ENCODE assay signal across 8 cellular contexts in genomic region chr10:87093461-87094372, GRCh38. TPM values are rescaled to one million over a fixed set of nuclear protein-coding genes. Genes with fewer than 3 reads are reported as not detected.
DNase-seq lines count a peak whose midpoint lies in the region; ATAC-seq and TF ChIP-seq lines count a peak whose summit lies in the region.

No MANE protein-coding gene starts in this region.

- H3K27me3 Mint-ChIP-seq in activated naive CD8-positive, alpha-beta T cell treated with anti-CD3 and anti-CD28 coated beads for 36 hours = no peaks in the 10 kb centered on the region

- no peak overlapping the region for H3K23ac ChIP-seq in trophoblast cell (ENCODE audit: low read length)

- H3K4me3 ChIP-seq in cardiac muscle cell (peak overlapping the region; percentile 63), trophoblast cell (ENCODE audit: low read depth, low read length) (peak overlapping the region; percentile 78), tibial nerve (peak overlapping the region; percentile 55 to 96 (median 79))

- no peaks in the 10 kb centered on the region for H3K36me3 ChIP-seq in cardiac muscle cell
- H3K36me3 ChIP-seq in trophoblast cell (ENCODE audit: control insufficient read depth in 1 of 2, insufficient read depth in 2 of 2, low read length in 2 of 2) = peaks cover under 1 to 1% of the 10 kb centered on the region in 2 experiments
- peaks cover 0 to 21% (median 0%) of the 10 kb centered on the region in 3 donors for H3K36me3 ChIP-seq in tibial nerve

- H3K4ac ChIP-seq in trophoblast cell (ENCODE audit: low read depth, low read length) = peak overlapping the region; percentile 37

- H3K4me2 ChIP-seq in trophoblast cell (ENCODE audit: low read length) = peak overlapping the region; percentile 95

- TF ChIP-seq CTCF in cardiac muscle cell (IDR thresholded peaks at IDR 0.05; ENCODE audit: low read depth, low read length) = no peak
- TF ChIP-seq CTCF in tibial nerve (IDR thresholded peaks at IDR 0.05) = no peak

- H3K36me3 Mint-ChIP-seq in activated naive CD8-positive, alpha-beta T cell treated with anti-CD3 and anti-CD28 coated beads for 36 hours = peaks cover 42% of the 10 kb centered on the region

- peaks cover 14% of the 10 kb centered on the region for H3K4me1 ChIP-seq in cardiac muscle cell (ENCODE audit: low read depth)
- peaks cover 0 to 7% of the 10 kb centered on the region in 2 experiments for H3K4me1 ChIP-seq in trophoblast cell (ENCODE audit: control insufficient read depth in 1 of 2, insufficient read depth in 2 of 2, low read length in 2 of 2)
- peaks cover 0 to 47% (median 19%) of the 10 kb centered on the region in 4 donors for H3K4me1 ChIP-seq in tibial nerve

- peak in 13 of 14 donors; percentile 7 to 64 (median 35) for DNase-seq in C1 segment of cervical spinal cord (lab: John Stamatoyannopoulos, UW)
- peak; percentile 34 for DNase-seq in GM19238 (ENCODE audit: insufficient read length, low spot score)
- DNase-seq in SK-N-DZ (ENCODE audit: low spot score) = peak; percentile 60
- DNase-seq in activated naive CD8-positive, alpha-beta T cell treated with anti-CD3 and anti-CD28 coated beads for 36 hours = peak; percentile 78
- DNase-seq in cardiac muscle cell (ENCODE audit: low read depth in 1 of 2, low spot score in 1 of 2) = peak; percentile 40 to 68
- DNase-seq in trophoblast cell = peak; percentile 36 to 50
- DNase-seq in tibial nerve (ENCODE audit: low spot score in 2 of 2) = peak; percentile 22 to 58

- no CpG with 5 or more reads among the region's 41 CpGs for WGBS in trophoblast cell (ENCODE audit: extremely low coverage, insufficient coverage, insufficient read length)
- WGBS in tibial nerve, 2 donors = 1 to 2% methylated on average over 29 to 41 of the region's 41 CpGs

- H4K8ac ChIP-seq in trophoblast cell (ENCODE audit: low read depth, low read length) = peak overlapping the region; percentile 77

- H3K4me3 Mint-ChIP-seq in activated naive CD8-positive, alpha-beta T cell treated with anti-CD3 and anti-CD28 coated beads for 36 hours = peak overlapping the region; percentile 90

- H3K27ac Mint-ChIP-seq in activated naive CD8-positive, alpha-beta T cell treated with anti-CD3 and anti-CD28 coated beads for 36 hours = peak overlapping the region; percentile 95

- H2BK5ac ChIP-seq in trophoblast cell (ENCODE audit: low read depth, low read length, poor library complexity) = no peak overlapping the region

- H3K27me3 ChIP-seq in cardiac muscle cell (no peaks in the 10 kb centered on the region), trophoblast cell (ENCODE audit: insufficient read depth, low read length) (no peaks in the 10 kb centered on the region), tibial nerve (no peaks in the 10 kb centered on the region)

- H3K27ac ChIP-seq in cardiac muscle cell (peak overlapping the region; percentile 80), trophoblast cell (ENCODE audit: low read depth, low read length) (no peak overlapping the region), tibial nerve (peak overlapping the region; percentile 79 to 97 (median 93))

- no peak for TF ChIP-seq EP300 in tibial nerve (IDR thresholded peaks at IDR 0.05)

- peak; percentile 15 for ATAC-seq in HG03378 (IDR thresholded peaks at IDR 0.05; ENCODE audit: unreplicated experiment)

- peaks cover 15% of the 10 kb centered on the region for H3K79me1 ChIP-seq in trophoblast cell (ENCODE audit: low read length)

- no peaks in the 10 kb centered on the region for H3K9me3 Mint-ChIP-seq in activated naive CD8-positive, alpha-beta T cell treated with anti-CD3 and anti-CD28 coated beads for 36 hours

- H2BK120ac ChIP-seq in trophoblast cell (ENCODE audit: insufficient read depth, low read length, poor library complexity) = peak overlapping the region; percentile 70

- H2BK12ac ChIP-seq in trophoblast cell (ENCODE audit: low read length) = no peak overlapping the region

- peak overlapping the region; percentile 92 for H3K14ac ChIP-seq in trophoblast cell (ENCODE audit: low read length)

- H4K12ac ChIP-seq in trophoblast cell (ENCODE audit: low read depth, low read length) = peak overlapping the region; percentile 72

- H3K4me1 Mint-ChIP-seq in activated naive CD8-positive, alpha-beta T cell treated with anti-CD3 and anti-CD28 coated beads for 36 hours = peaks cover 55% of the 10 kb centered on the region

- H2AK5ac ChIP-seq in trophoblast cell (ENCODE audit: low read length) = no peak overlapping the region

- peak overlapping the region; percentile 92 for H3K18ac ChIP-seq in trophoblast cell (ENCODE audit: low read length)

- peak overlapping the region; percentile 81 for H2AFZ ChIP-seq in trophoblast cell (ENCODE audit: insufficient read depth, low read length, poor library complexity)

- H4K91ac ChIP-seq in trophoblast cell (ENCODE audit: low read depth, low read length) = no peak overlapping the region

- peaks cover 9% of the 10 kb centered on the region for H3K79me2 ChIP-seq in trophoblast cell (ENCODE audit: control insufficient read depth, insufficient read depth, low read length, poor library complexity)

- H3K9me3 ChIP-seq in cardiac muscle cell (ENCODE audit: low read depth) (no peaks in the 10 kb centered on the region), trophoblast cell (ENCODE audit: insufficient read depth, low read depth, low read length) (no peaks in the 10 kb centered on the region), tibial nerve (no peaks in the 10 kb centered on the region)

- H3K9ac ChIP-seq in trophoblast cell (ENCODE audit: low read length) = no peak overlapping the region

- TF ChIP-seq POLR2A in tibial nerve (IDR thresholded peaks at IDR 0.05) = peak in 1 of 2 donors; percentile 3

RNA-seq across cellular contexts. Expression of gene GLUD1, which starts 0.9 kb away (rescaled TPM):
- polyA plus RNA-seq in SK-N-DZ (2014; cell fraction: cytosol; rRNA removed) = 151 and 170 TPM in 2 replicates
- polyA plus RNA-seq in SK-N-DZ (2014; cell fraction: nucleus; rRNA removed) = 77.7 and 97.6 TPM in 2 replicates
- 10 to 100 TPM; 89.0 to 91.5 TPM for total RNA-seq in activated naive CD8-positive, alpha-beta T cell treated with anti-CD3 and anti-CD28 coated beads for 36 hours
- total RNA-seq in cardiac muscle cell (132 and 193 TPM in 2 replicates), tibial nerve (100 to 1,000 TPM; 204 to 241 (median 223) TPM)
- polyA plus RNA-seq in cardiac muscle cell = 81.8 and 128 TPM in 2 replicates
- polyA plus RNA-seq in trophoblast cell (2013) = 35.6 and 37.0 TPM in 2 replicates

RNA-seq across cellular contexts. Expression of gene SHLD2, which starts 1.3 kb away (rescaled TPM):
- polyA plus RNA-seq in SK-N-DZ (2014; cell fraction: cytosol; rRNA removed) = 32.3 and 36.6 TPM in 2 replicates
- polyA plus RNA-seq in SK-N-DZ (2014; cell fraction: nucleus; rRNA removed) = 26.3 and 27.9 TPM in 2 replicates
- 10 to 100 TPM; 41.4 to 42.3 TPM for total RNA-seq in activated naive CD8-positive, alpha-beta T cell treated with anti-CD3 and anti-CD28 coated beads for 36 hours
- 17.6 and 18.5 TPM in 2 replicates for total RNA-seq in cardiac muscle cell
- 14.1 and 21.2 TPM in 2 replicates for polyA plus RNA-seq in cardiac muscle cell
- polyA plus RNA-seq in trophoblast cell (2013) = 13.2 and 13.4 TPM in 2 replicates
- 10 to 100 TPM; 14.1 to 39.6 (median 28.6) TPM for total RNA-seq in tibial nerve
